In genomic region chr5:103407399-103407798, GRCh38 we compare ENCODE assay signal across 19 cellular contexts.
"Had no signal": no experiment of that assay in that cellular context is flagged by ENCODE, and none has a peak within 500 bp of the region (broad histone marks: within the 10 kb centered on the region; RNA-seq: fewer than 3 reads in every experiment).

No MANE protein-coding gene starts in this region.

- H3K27me3 ChIP-seq: body of pancreas, gastrocnemius medialis, heart left ventricle, tibial artery had no signal

- H3K27ac ChIP-seq: body of pancreas, gastrocnemius medialis, heart left ventricle, tibial artery had no signal

- H3K9me3 Mint-ChIP-seq: activated naive CD4-positive, alpha-beta T cell treated with anti-CD3 and anti-CD28 coated beads, Interleukin-2, amount 50 U/mL, for 24 hours; activated T-cell treated with anti-CD3 and anti-CD28 coated beads, Interleukin-2, amount 50 U/mL, for 72 hours; memory B cell; T-helper 1 cell treated with Interleukin-12 subunit alpha and Interleukin-12 subunit beta and Interleukin-4 antibody, amounts not matched to agents 30 μg/mL and 1 μg/mL, for 36 hours had no signal

- H3K4me1 Mint-ChIP-seq: activated naive CD4-positive, alpha-beta T cell treated with anti-CD3 and anti-CD28 coated beads, Interleukin-2, amount 50 U/mL, for 24 hours; memory B cell; naive B cell had no signal

- H3K4me3 ChIP-seq: body of pancreas, gastrocnemius medialis, heart left ventricle, mucosa of descending colon, tibial artery had no signal

- DNase-seq: activated CD4-positive, CD25-positive, alpha-beta regulatory T cell treated with anti-CD3 and anti-CD28 coated beads, Interleukin-2, amount 50 U/mL, for 72 hours; activated effector memory CD4-positive, alpha-beta T cell treated with anti-CD3 and anti-CD28 coated beads, Interleukin-2, amount 50 U/mL, for 16 hours; activated T-cell treated with anti-CD3 and anti-CD28 coated beads, Interleukin-2, amount 50 U/mL, for 72 hours; body of pancreas; gastrocnemius medialis; heart left ventricle; kidney glomerular epithelial cell; left ventricle myocardium superior; mucosa of descending colon; naive B cell; stimulated activated CD4-positive, alpha-beta T cell treated with anti-CD3 and anti-CD28 coated beads, Interleukin-2, amount 100 ng/mL, for 24 hours; stimulated activated naive CD8-positive, alpha-beta T cell treated with anti-CD3 and anti-CD28 coated beads, Interleukin-15, Interleukin-2, amounts not matched to agents 100 U/mL and 50 U/mL, for 24 hours; substantia nigra; tibial artery had no signal

- H3K36me3 Mint-ChIP-seq: activated naive CD4-positive, alpha-beta T cell treated with anti-CD3 and anti-CD28 coated beads, Interleukin-2, amount 50 U/mL, for 24 hours; memory B cell; naive B cell had no signal

- ATAC-seq: activated T-cell treated with anti-CD3 and anti-CD28 coated beads, Interleukin-2, amount 50 U/mL, for 72 hours; body of pancreas; gastrocnemius medialis; heart left ventricle; left ventricle myocardium superior; mucosa of descending colon; stimulated activated naive CD8-positive, alpha-beta T cell treated with anti-CD3 and anti-CD28 coated beads, Interleukin-15, Interleukin-2, amounts not matched to agents 100 U/mL and 50 U/mL, for 24 hours had no signal

- H3K4me3 Mint-ChIP-seq: activated naive CD4-positive, alpha-beta T cell treated with anti-CD3 and anti-CD28 coated beads, Interleukin-2, amount 50 U/mL, for 24 hours; activated T-cell treated with anti-CD3 and anti-CD28 coated beads, Interleukin-2, amount 50 U/mL, for 72 hours; memory B cell; naive B cell; neural crest cell; T-helper 1 cell treated with Interleukin-12 subunit alpha and Interleukin-12 subunit beta and Interleukin-4 antibody, amounts not matched to agents 30 μg/mL and 1 μg/mL, for 36 hours had no signal

- H3K27me3 Mint-ChIP-seq: memory B cell, progenitor cell of endocrine pancreas had no signal

- H3K27ac Mint-ChIP-seq: activated naive CD4-positive, alpha-beta T cell treated with anti-CD3 and anti-CD28 coated beads, Interleukin-2, amount 50 U/mL, for 24 hours; activated T-cell treated with anti-CD3 and anti-CD28 coated beads, Interleukin-2, amount 50 U/mL, for 72 hours; memory B cell; naive B cell; progenitor cell of endocrine pancreas; T-helper 1 cell treated with Interleukin-12 subunit alpha and Interleukin-12 subunit beta and Interleukin-4 antibody, amounts not matched to agents 30 μg/mL and 1 μg/mL, for 36 hours had no signal

- H3K4me1 ChIP-seq: body of pancreas, gastrocnemius medialis, heart left ventricle, tibial artery had no signal

- H3K36me3 ChIP-seq: gastrocnemius medialis, heart left ventricle, tibial artery had no signal
